9 cellular contexts compared by ENCODE assay signal in genomic region chr3:112390783-112391641, GRCh38. TPM values are rescaled to one million over a fixed set of nuclear protein-coding genes. Genes with fewer than 3 reads are reported as not detected.
DNase-seq lines count a peak whose midpoint lies in the region; ATAC-seq and TF ChIP-seq lines count a peak whose summit lies in the region.
"Had no signal": no experiment of that assay in that cellular context is flagged by ENCODE, and none has a peak within 500 bp of the region (broad histone marks: within the 10 kb centered on the region; RNA-seq: fewer than 3 reads in every experiment).

No MANE protein-coding gene starts in this region.

- H3K36me3 Mint-ChIP-seq in glutamatergic neuron (ENCODE audit: unreplicated experiment): no peaks in the 10 kb centered on the region

- H3K4me1 ChIP-seq in tibial nerve: peaks cover 0 to 50% (median 16%) of the 10 kb centered on the region in 4 donors

- no peaks in the 10 kb centered on the region for H3K27me3 Mint-ChIP-seq in glutamatergic neuron (ENCODE audit: unreplicated experiment)

- H3K36me3 ChIP-seq in tibial nerve: no peaks in the 10 kb centered on the region

- peak; percentile 57 for ATAC-seq in GM18858 (IDR thresholded peaks at IDR 0.05; ENCODE audit: unreplicated experiment)
- ATAC-seq in GM21737 (IDR thresholded peaks at IDR 0.05; ENCODE audit: unreplicated experiment): no peak
- ATAC-seq in GM19035 (IDR thresholded peaks at IDR 0.05; ENCODE audit: unreplicated experiment): no peak

- peaks cover 7% of the 10 kb centered on the region for H3K9me3 Mint-ChIP-seq in glutamatergic neuron (ENCODE audit: unreplicated experiment)

- DNase-seq in M059J (ENCODE audit: low read depth) (peak; percentile 98), dedifferentiated amniotic fluid mesenchymal stem cell (ENCODE audit: extremely low spot score) (peak; percentile 83), lung microvascular endothelial cell (ENCODE audit: low read depth in 2 of 2) (peak; percentile 63 to 81), tibial nerve (ENCODE audit: low spot score in 2 of 2) (no peak), glutamatergic neuron (no peak)

- no peak overlapping the region for H3K4me3 ChIP-seq in tibial nerve

- H3K27ac Mint-ChIP-seq in glutamatergic neuron (ENCODE audit: unreplicated experiment): no peak overlapping the region

- no peaks in the 10 kb centered on the region for H3K9me3 ChIP-seq in tibial nerve

- H3K4me1 Mint-ChIP-seq in glutamatergic neuron (ENCODE audit: low read depth, unreplicated experiment): no peaks in the 10 kb centered on the region

- no peak for TF ChIP-seq CTCF in tibial nerve (IDR thresholded peaks at IDR 0.05)
- TF ChIP-seq CTCF in glutamatergic neuron (IDR thresholded peaks at IDR 0.05; ENCODE audit: partially characterized antibody, unreplicated experiment): no peak

- peak in 1 of 2 donors; percentile 6 for TF ChIP-seq EP300 in tibial nerve (IDR thresholded peaks at IDR 0.05)

- no peak overlapping the region for H3K4me3 Mint-ChIP-seq in glutamatergic neuron (ENCODE audit: unreplicated experiment)

- H3K27ac ChIP-seq in tibial nerve: peak overlapping the region; percentile 60 to 94 (median 80)

- no peak for TF ChIP-seq POLR2A in tibial nerve (IDR thresholded peaks at IDR 0.05)

- H3K27me3 ChIP-seq in tibial nerve: no peaks in the 10 kb centered on the region

- WGBS in tibial nerve, 2 donors: 8% methylated on average over 4 of the region's 4 CpGs

RNA-seq across cellular contexts. Expression of gene CD200, which starts 58.1 kb away (rescaled TPM):
- total RNA-seq in M059J (2014; rRNA removed; shearing (Covaris generic)): 0.15 and 0.20 TPM in 2 replicates
- 3.1 and 9.9 TPM in 2 replicates for total RNA-seq in lung microvascular endothelial cell
- total RNA-seq in tibial nerve: 10 to 100 TPM in 2 of 4 donors, 1 to 10 TPM in 2; 4.5 to 12.6 (median 8.7) TPM
- total RNA-seq in glutamatergic neuron (ENCODE audit: unreplicated experiment): 67.9 TPM
- total RNA-seq: NCI-H460 had no signal

Comparison
In these comparisons a context has a peak if more than half of its experiments do, and no peak if none do; other contexts are left out.
1. DNase-seq: peak in M059J (single experiment), dedifferentiated amniotic fluid mesenchymal stem cell (single experiment) and lung microvascular endothelial cell (2 of 2); none in tibial nerve (0 of 2) and glutamatergic neuron (single experiment).